In genomic region chr3:83968386-83968785, GRCh38 we compare ENCODE assay signal across 1 cellular context.
TF ChIP-seq lines count a peak whose summit lies in the region.

No MANE protein-coding gene starts in this region.

TF ChIP-seq in GM12878, 131 proteins besides CTCF, POLR2A, EP300 and RAD21 (continued from another document):
- no peak for TF ChIP-seq CBFB (IDR thresholded peaks at IDR 0.05; ENCODE audit: low read depth)
